In the genomic region with DNA sequence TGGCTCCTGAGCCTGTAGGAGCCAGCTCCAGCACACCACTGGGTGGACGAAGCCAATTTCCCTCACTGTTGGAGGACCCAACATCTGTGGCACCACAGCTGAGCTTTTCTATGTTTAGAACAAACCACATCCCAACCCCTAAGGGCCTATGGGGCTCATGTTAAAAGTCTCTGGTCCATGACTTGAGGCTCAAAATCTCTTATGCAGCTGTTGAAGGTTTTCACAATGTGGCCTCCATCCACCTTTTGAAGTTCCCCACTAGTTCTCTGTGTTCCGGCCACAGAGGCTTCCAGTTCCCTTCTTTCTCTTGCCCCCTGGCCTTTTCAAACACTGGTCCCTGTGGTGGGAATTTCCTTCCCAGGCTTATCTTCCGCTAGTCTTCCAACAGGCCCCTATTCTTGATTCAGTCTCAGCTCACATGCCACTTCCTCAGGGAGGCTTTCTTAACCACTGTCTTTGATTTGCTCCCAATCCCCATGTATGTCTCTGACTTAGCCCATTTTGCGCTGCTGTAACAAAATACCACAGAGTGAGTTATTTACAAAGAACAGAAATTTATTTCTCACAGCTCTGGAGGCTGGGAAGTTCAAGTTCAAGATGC, we compare ENCODE assay signal across 10 cellular contexts. TPM values are rescaled to one million over a fixed set of nuclear protein-coding genes. Genes with fewer than 3 reads are reported as not detected.
A peak's percentile ranks its signal among the peaks of the same experiment; 100 is the strongest.
DNase-seq lines count a peak whose midpoint lies in the region; ATAC-seq lines count a peak whose summit lies in the region.
"Had no signal": no experiment of that assay in that cellular context is flagged by ENCODE, and none has a peak within 500 bp of the region (broad histone marks: within the 10 kb centered on the region; RNA-seq: fewer than 3 reads in every experiment).

No MANE protein-coding gene starts in this region.

- H3K4me3 Mint-ChIP-seq in stimulated activated naive CD8-positive, alpha-beta T cell treated with anti-CD3 and anti-CD28 coated beads, Interleukin-15, Interleukin-2, amounts not matched to agents 100 ng/mL and 50 ng/mL, for 24 hours = peak overlapping the region; percentile 14

- peaks cover 7% of the 10 kb centered on the region for H3K36me3 Mint-ChIP-seq in stimulated activated naive CD8-positive, alpha-beta T cell treated with anti-CD3 and anti-CD28 coated beads, Interleukin-15, Interleukin-2, amounts not matched to agents 100 ng/mL and 50 ng/mL, for 24 hours (ENCODE audit: low read depth)
- H3K36me3 Mint-ChIP-seq: CD4-positive, alpha-beta memory T cell had no signal

- peaks cover 81% of the 10 kb centered on the region for H3K4me1 Mint-ChIP-seq in stimulated activated naive CD8-positive, alpha-beta T cell treated with anti-CD3 and anti-CD28 coated beads, Interleukin-15, Interleukin-2, amounts not matched to agents 100 ng/mL and 50 ng/mL, for 24 hours (ENCODE audit: low read depth)

- no peak for DNase-seq in stimulated activated naive CD8-positive, alpha-beta T cell treated with anti-CD3 and anti-CD28 coated beads, Interleukin-15, Interleukin-2, amounts not matched to agents 100 U/mL and 50 U/mL, for 24 hours
- DNase-seq in SK-MEL-5 (ENCODE audit: low read depth, low spot score) = peak; percentile 80
- no peak for DNase-seq in dermis blood vessel endothelial cell
- no peak for DNase-seq in CD1c-positive myeloid dendritic cell (ENCODE audit: extremely low spot score)
- no peak for DNase-seq in amygdala (lab: John Stamatoyannopoulos, UW)
- DNase-seq in NCI-H774 (lab: John Stamatoyannopoulos, UW) = no peak
- DNase-seq: CD4-positive, alpha-beta memory T cell had no signal

- no peak for ATAC-seq in stimulated activated naive CD8-positive, alpha-beta T cell treated with anti-CD3 and anti-CD28 coated beads, Interleukin-15, Interleukin-2, amounts not matched to agents 100 U/mL and 50 U/mL, for 24 hours
- peak; percentile 57 for ATAC-seq in HG03108 (IDR thresholded peaks at IDR 0.05; ENCODE audit: unreplicated experiment)

- H3K27me3 Mint-ChIP-seq in stimulated activated naive CD8-positive, alpha-beta T cell treated with anti-CD3 and anti-CD28 coated beads, Interleukin-15, Interleukin-2, amounts not matched to agents 100 ng/mL and 50 ng/mL, for 24 hours = no peaks in the 10 kb centered on the region

- no peaks in the 10 kb centered on the region for H3K9me3 Mint-ChIP-seq in stimulated activated naive CD8-positive, alpha-beta T cell treated with anti-CD3 and anti-CD28 coated beads, Interleukin-15, Interleukin-2, amounts not matched to agents 100 ng/mL and 50 ng/mL, for 24 hours

- in situ Hi-C loops in SK-MEL-5 (cut with HindIII; ENCODE audit: low pct_unique_long_range_greater_than_20kb, low sequenced_read_pairs) = loop anchor here (10.0 kb wide), 1 partner anchor 204 kb away; no protein-coding TSS in a partner anchor

- H3K27ac Mint-ChIP-seq in stimulated activated naive CD8-positive, alpha-beta T cell treated with anti-CD3 and anti-CD28 coated beads, Interleukin-15, Interleukin-2, amounts not matched to agents 100 ng/mL and 50 ng/mL, for 24 hours = peak overlapping the region; percentile 88

RNA-seq across cellular contexts. Expression of a gene that starts 4.0 kb away (rescaled TPM):
- total RNA-seq in SK-MEL-5 (2014; rRNA removed; shearing (Covaris generic)) = not detected in 2 replicates
- polyA plus RNA-seq in SK-MEL-5 (2015; cell fraction: cytosol; rRNA removed) = not detected in 2 replicates
- not detected in 2 replicates for polyA plus RNA-seq in SK-MEL-5 (2015; cell fraction: nucleus; rRNA removed)
- total RNA-seq in dermis blood vessel endothelial cell = under 0.01 and 0.05 TPM in 2 replicates

RNA-seq across cellular contexts. Expression of a gene that starts 48.1 kb away (rescaled TPM):
- total RNA-seq in SK-MEL-5 (2014; rRNA removed; shearing (Covaris generic)) = 0.37 and 0.77 TPM in 2 replicates
- polyA plus RNA-seq in SK-MEL-5 (2015; cell fraction: cytosol; rRNA removed) = 1.8 and 2.8 TPM in 2 replicates
- polyA plus RNA-seq in SK-MEL-5 (2015; cell fraction: nucleus; rRNA removed) = 0.35 and 1.4 TPM in 2 replicates
- total RNA-seq in dermis blood vessel endothelial cell = not detected in 2 replicates
- total RNA-seq: CD4-positive, alpha-beta memory T cell; glomerular endothelial cell had no signal
- polyA plus RNA-seq: CD4-positive, alpha-beta memory T cell had no signal
